Comparison of ENCODE assay signal across 15 cellular contexts in the genomic region with DNA sequence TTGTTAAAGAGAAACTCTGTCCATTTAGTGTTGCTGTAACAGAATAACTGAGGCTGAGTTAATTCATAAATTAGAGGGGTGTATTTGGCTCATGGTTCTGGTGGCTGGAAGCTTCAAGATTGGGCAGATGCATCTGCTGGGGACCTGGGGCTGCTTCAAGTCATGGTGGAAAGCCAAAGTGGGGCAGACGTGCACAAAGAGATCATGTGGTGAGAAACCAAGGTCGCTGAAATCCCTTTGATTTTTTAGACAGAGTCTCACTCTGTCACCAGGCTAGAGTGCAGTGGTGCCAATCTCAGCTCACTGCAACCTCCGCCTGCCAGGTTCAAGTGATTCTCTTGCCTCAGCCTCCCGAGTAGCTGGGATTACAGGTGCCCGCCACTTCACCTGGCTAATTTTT.
"Had no signal": no experiment of that assay in that cellular context is flagged by ENCODE, and none has a peak within 500 bp of the region (broad histone marks: within the 10 kb centered on the region; RNA-seq: fewer than 3 reads in every experiment).

No MANE protein-coding gene starts in this region.

- H3K9me3 ChIP-seq: ovary, suprapubic skin had no signal

- H3K36me3 ChIP-seq: ovary, suprapubic skin had no signal

- H3K9ac ChIP-seq: neural progenitor cell had no signal

- H3K27ac ChIP-seq: coronary artery, left ventricle myocardium inferior, neural progenitor cell, ovary, suprapubic skin had no signal

- H2AFZ ChIP-seq: neural progenitor cell had no signal

- H3K4me1 ChIP-seq: neural progenitor cell had no signal

- H3K27me3 Mint-ChIP-seq: type B pancreatic cell had no signal

- DNase-seq: activated CD4-positive, CD25-positive, alpha-beta regulatory T cell treated with anti-CD3 and anti-CD28 coated beads, Interleukin-2, amount 50 U/mL, for 72 hours; activated gamma-delta T cell treated with Interleukin-2 at 50 U/mL for 16 hours; activated T-cell treated with anti-CD3 and anti-CD28 coated beads for 4 hours; caudate nucleus; effector CD8-positive, alpha-beta T cell; heart left ventricle; left ventricle myocardium inferior; mesenchymal stem cell; ovary; stimulated activated CD4-positive, alpha-beta T cell treated with anti-CD3 and anti-CD28 coated beads, Interleukin-12 subunit alpha, Interleukin-12 subunit beta, amount 100 ng/mL, for 4 hours; stimulated activated naive CD4-positive, alpha-beta T cell treated with Interleukin-2 at 50 U/mL for 16 hours had no signal

- H3K4me3 ChIP-seq: coronary artery, heart left ventricle, left ventricle myocardium inferior, neural progenitor cell, ovary, suprapubic skin had no signal

- H3K27me3 ChIP-seq: heart left ventricle, neural progenitor cell, ovary, suprapubic skin had no signal

- H3K27ac Mint-ChIP-seq: neural progenitor cell, type B pancreatic cell had no signal

- H3K4me2 ChIP-seq: neural progenitor cell had no signal

- H3K4me1 Mint-ChIP-seq: neural progenitor cell had no signal

- ATAC-seq: heart left ventricle had no signal

- H3K9me3 Mint-ChIP-seq: neural progenitor cell, type B pancreatic cell had no signal

- H3K4me3 Mint-ChIP-seq: neural progenitor cell, type B pancreatic cell had no signal
